Comparison of ENCODE assay signal across 25 cellular contexts in the genomic region with DNA sequence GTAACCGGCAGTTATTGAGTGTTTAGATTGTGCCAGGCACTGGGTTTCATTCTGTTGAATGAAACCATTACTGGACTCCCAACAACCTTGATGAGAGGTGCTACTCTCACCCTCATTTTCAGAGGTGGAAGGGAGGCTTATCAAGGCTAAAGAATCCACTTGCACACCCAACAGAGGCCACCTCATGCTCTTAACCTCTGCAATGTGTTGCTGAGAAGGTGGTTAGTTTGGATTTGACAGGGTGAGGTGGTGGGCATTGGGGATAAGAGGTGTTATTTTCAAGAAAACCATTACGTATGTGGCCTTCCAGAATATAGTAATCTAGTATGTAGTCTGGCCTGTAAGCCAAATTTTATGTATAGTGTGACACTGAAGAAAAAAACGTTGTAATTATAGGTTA.
"Had no signal": no experiment of that assay in that cellular context is flagged by ENCODE, and none has a peak within 500 bp of the region (broad histone marks: within the 10 kb centered on the region; RNA-seq: fewer than 3 reads in every experiment).

No MANE protein-coding gene starts in this region.

- DNase-seq: colonic mucosa; cortex of kidney; dermis blood vessel endothelial cell; dorsolateral prefrontal cortex; effector CD4-positive, alpha-beta T cell; effector CD8-positive, alpha-beta T cell; effector memory CD4-positive, alpha-beta T cell; effector memory CD8-positive, alpha-beta T cell; endodermal cell; erythroblast; esophagus squamous epithelium; foreskin fibroblast; foreskin keratinocyte; foreskin melanocyte; gastrocnemius medialis; glutamatergic neuron; head of caudate nucleus; heart left ventricle; heart right ventricle had no signal

- H3K27ac ChIP-seq: colonic mucosa, coronary artery, epithelial cell of prostate, esophagus muscularis mucosa, esophagus squamous epithelium, foreskin keratinocyte, gastrocnemius medialis, gastroesophageal sphincter, heart left ventricle, heart right ventricle had no signal

- H3K27me3 ChIP-seq: colonic mucosa, dorsolateral prefrontal cortex, esophagus muscularis mucosa, esophagus squamous epithelium, gastrocnemius medialis, gastroesophageal sphincter, heart left ventricle, heart right ventricle had no signal

- ATAC-seq: effector memory CD8-positive, alpha-beta T cell; esophagus mucosa; foreskin keratinocyte; gastrocnemius medialis; gastroesophageal sphincter; heart left ventricle; heart right ventricle had no signal

- H3K36me3 ChIP-seq: colonic mucosa, esophagus muscularis mucosa, esophagus squamous epithelium, gastrocnemius medialis, gastroesophageal sphincter, heart left ventricle, heart right ventricle had no signal

- H3K4me3 ChIP-seq: colonic mucosa, coronary artery, dorsolateral prefrontal cortex, esophagus muscularis mucosa, esophagus squamous epithelium, gastrocnemius medialis, gastroesophageal sphincter, heart left ventricle, heart right ventricle had no signal

- H3K4me3 Mint-ChIP-seq: dendritic cell treated with granulocyte-macrophage colony-stimulating factor and Interleukin-4, amounts not matched to agents 40 ng/mL and 50 ng/mL, for 4 days; effector memory CD8-positive, alpha-beta T cell; endodermal cell had no signal

- H3K27me3 Mint-ChIP-seq: dendritic cell treated with granulocyte-macrophage colony-stimulating factor and Interleukin-4, amounts not matched to agents 40 ng/mL and 50 ng/mL, for 4 days; effector memory CD8-positive, alpha-beta T cell had no signal

- H3K27ac Mint-ChIP-seq: dendritic cell treated with granulocyte-macrophage colony-stimulating factor and Interleukin-4, amounts not matched to agents 40 ng/mL and 50 ng/mL, for 4 days; effector memory CD8-positive, alpha-beta T cell; endodermal cell had no signal

- H3K9me3 ChIP-seq: colonic mucosa, esophagus muscularis mucosa, esophagus squamous epithelium, gastrocnemius medialis, gastroesophageal sphincter, heart left ventricle, heart right ventricle had no signal

- H3K9me3 Mint-ChIP-seq: dendritic cell treated with granulocyte-macrophage colony-stimulating factor and Interleukin-4, amounts not matched to agents 40 ng/mL and 50 ng/mL, for 4 days; effector memory CD8-positive, alpha-beta T cell; endodermal cell had no signal

- H3K4me1 ChIP-seq: colonic mucosa had no signal
